ENCODE assay signal across 8 cellular contexts in genomic region chr19:17109962-17110598, GRCh38. TPM values are rescaled to one million over a fixed set of nuclear protein-coding genes. Genes with fewer than 3 reads are reported as not detected.
DNase-seq lines count a peak whose midpoint lies in the region; ATAC-seq and TF ChIP-seq lines count a peak whose summit lies in the region.

No MANE protein-coding gene starts in this region.

- peaks cover 31 to 71% (median 40%) of the 10 kb centered on the region in 3 donors for H3K4me1 Mint-ChIP-seq in CD8-positive, alpha-beta memory T cell
- peaks cover 34% of the 10 kb centered on the region for H3K4me1 Mint-ChIP-seq in GM23338
- peaks cover 46% of the 10 kb centered on the region for H3K4me1 Mint-ChIP-seq in activated CD8-positive, alpha-beta T cell treated with anti-CD3 and anti-CD28 coated beads for 36 hours (ENCODE audit: low read depth)

- H3K27me3 Mint-ChIP-seq in CD8-positive, alpha-beta memory T cell = no peaks in the 10 kb centered on the region
- H3K27me3 Mint-ChIP-seq in GM23338 (ENCODE audit: insufficient read depth, low read depth, poor library complexity) = peaks cover 11% of the 10 kb centered on the region
- no peaks in the 10 kb centered on the region for H3K27me3 Mint-ChIP-seq in activated CD8-positive, alpha-beta T cell treated with anti-CD3 and anti-CD28 coated beads for 36 hours

- peaks cover 16% of the 10 kb centered on the region for H3K36me3 ChIP-seq in CD8-positive, alpha-beta memory T cell (ENCODE audit: insufficient read depth, low read length)
- 0 out of 2 replicates have a peak, but pooled peaks cover 3% of the 10 kb centered on the region for H3K36me3 ChIP-seq in GM23338 (ENCODE audit: insufficient read depth)

- H3K9me3 Mint-ChIP-seq in CD8-positive, alpha-beta memory T cell = no peaks in the 10 kb centered on the region
- H3K9me3 Mint-ChIP-seq in GM23338 = no peaks in the 10 kb centered on the region; the same call in 2 of the 3 replicates
- no peaks in the 10 kb centered on the region for H3K9me3 Mint-ChIP-seq in activated CD8-positive, alpha-beta T cell treated with anti-CD3 and anti-CD28 coated beads for 36 hours

- peaks cover 8% of the 10 kb centered on the region for H3F3A ChIP-seq in GM23338 (replicated peaks; ENCODE audit: low read depth)

- DNase-seq in CD8-positive, alpha-beta memory T cell = peak in 2 of 5 donors; percentile 13 to 20
- DNase-seq in GM23338 (ENCODE audit: low spot score) (no peak), midbrain (lab: John Stamatoyannopoulos, UW) (peak; percentile 39), amniotic stem cell (lab: John Stamatoyannopoulos, UW) (no peak), superior temporal gyrus (ENCODE audit: extremely low spot score) (no peak)
- DNase-seq in activated CD8-positive, alpha-beta T cell treated with anti-CD3 and anti-CD28 coated beads for 36 hours = peak; percentile 58

- peaks cover 0 to 81% (median 8%) of the 10 kb centered on the region in 3 donors for H3K36me3 Mint-ChIP-seq in CD8-positive, alpha-beta memory T cell
- peaks cover 16% of the 10 kb centered on the region for H3K36me3 Mint-ChIP-seq in GM23338 (ENCODE audit: low read depth)
- H3K36me3 Mint-ChIP-seq in activated CD8-positive, alpha-beta T cell treated with anti-CD3 and anti-CD28 coated beads for 36 hours (ENCODE audit: low read depth) = peaks cover 31% of the 10 kb centered on the region

- peaks cover under 1% of the 10 kb centered on the region; the same call in 1 of the 2 replicates for H4K20me1 ChIP-seq in GM23338 (replicated peaks; ENCODE audit: insufficient read depth)

- no peaks in the 10 kb centered on the region for H3K27me3 ChIP-seq in CD8-positive, alpha-beta memory T cell (ENCODE audit: insufficient read depth, low read length, poor library complexity, severe bottlenecking)
- no peaks in the 10 kb centered on the region for H3K27me3 ChIP-seq in GM23338 (ENCODE audit: insufficient read depth)

- H3K4me1 ChIP-seq in CD8-positive, alpha-beta memory T cell (ENCODE audit: insufficient read depth, low read length) = peaks cover 11% of the 10 kb centered on the region
- peaks cover 21% of the 10 kb centered on the region for H3K4me1 ChIP-seq in GM23338 (ENCODE audit: insufficient read depth)

- H3K79me2 ChIP-seq in GM23338 (replicated peaks; ENCODE audit: insufficient read depth) = peaks cover 18% of the 10 kb centered on the region

- H3K4me3 Mint-ChIP-seq in CD8-positive, alpha-beta memory T cell = peak overlapping the region in 3 of 7 donors; percentile 22 to 57 (median 29)
- no peak overlapping the region for H3K4me3 Mint-ChIP-seq in GM23338
- H3K4me3 Mint-ChIP-seq in activated CD8-positive, alpha-beta T cell treated with anti-CD3 and anti-CD28 coated beads for 36 hours = no peak overlapping the region

- POLR2A ChIA-PET in CD8-positive, alpha-beta memory T cell (lab: Charles Lee) = interaction anchor here (0.5 kb wide), 1 partner anchor 11 kb away, joined by 4 read pairs; no protein-coding TSS in a partner anchor
- POLR2A ChIA-PET in activated CD8-positive, alpha-beta T cell treated with anti-CD3 and anti-CD28 coated beads for 36 hours (lab: Charles Lee) = interaction anchor here (1.8 to 2.0 kb wide), 2 partner anchors 13 to 16 kb away, joined by 4 to 7 read pairs; no protein-coding TSS in a partner anchor

- ATAC-seq in GM23338 (no peak), GM21367 (IDR thresholded peaks at IDR 0.05; ENCODE audit: unreplicated experiment) (no peak), GM18519 (IDR thresholded peaks at IDR 0.05; ENCODE audit: low FRiP score, unreplicated experiment) (no peak)
- ATAC-seq in activated CD8-positive, alpha-beta T cell treated with anti-CD3 and anti-CD28 coated beads for 36 hours = peak; percentile 56

- no peak overlapping the region for H3K4me2 ChIP-seq in GM23338

- peak overlapping the region in 7 of 8 donors; percentile 11 to 96 (median 75) for H3K27ac Mint-ChIP-seq in CD8-positive, alpha-beta memory T cell
- H3K27ac Mint-ChIP-seq in GM23338 = 0 out of 2 replicates have a peak overlapping the region, but pooled peaks have one; percentile 16
- peak overlapping the region; percentile 22 for H3K27ac Mint-ChIP-seq in activated CD8-positive, alpha-beta T cell treated with anti-CD3 and anti-CD28 coated beads for 36 hours

- H3K9me3 ChIP-seq in CD8-positive, alpha-beta memory T cell (ENCODE audit: low read length) = no peaks in the 10 kb centered on the region

- H3K4me3 ChIP-seq in CD8-positive, alpha-beta memory T cell (ENCODE audit: low read length) = no peak overlapping the region
- no peak overlapping the region for H3K4me3 ChIP-seq in GM23338

- H3K9me2 ChIP-seq in GM23338 (ENCODE audit: insufficient read depth) = no peaks in the 10 kb centered on the region

- CTCF ChIA-PET in CD8-positive, alpha-beta memory T cell (lab: Charles Lee) = interaction anchor here (1.0 kb wide), 1 partner anchor 127 kb away, joined by 3 read pairs; no protein-coding TSS in a partner anchor
- CTCF ChIA-PET in activated CD8-positive, alpha-beta T cell treated with anti-CD3 and anti-CD28 coated beads for 36 hours (lab: Charles Lee) = interaction anchor here (1.0 kb wide), 1 partner anchor 42 kb away, joined by 3 read pairs; no protein-coding TSS in a partner anchor

- TF ChIP-seq CTCF in GM23338 (conservative IDR thresholded peaks at IDR 0.05; ENCODE audit: low read depth in 2 of 2) = no peak
- TF ChIP-seq CTCF in activated CD8-positive, alpha-beta T cell treated with anti-CD3 and anti-CD28 coated beads for 36 hours (IDR thresholded peaks at IDR 0.05) = no peak

- H3K27ac ChIP-seq in CD8-positive, alpha-beta memory T cell (ENCODE audit: low read depth, low read length) = no peak overlapping the region
- H3K27ac ChIP-seq in GM23338 (ENCODE audit: low read depth) = 0 out of 2 replicates have a peak overlapping the region, but pooled peaks have one; percentile 50

- H2AFZ ChIP-seq in GM23338 = no peak overlapping the region

- intact Hi-C loops in activated CD8-positive, alpha-beta T cell treated with anti-CD3 and anti-CD28 coated beads for 36 hours (cut with micrococcal nuclease) = no loop called here

TF ChIP-seq in GM23338, 12 proteins besides CTCF, POLR2A, EP300 and RAD21 (continues in another document):
- TF ChIP-seq JUNB (IDR thresholded peaks at IDR 0.05; ENCODE audit: unreplicated experiment) (no peak), POLR2AphosphoS5 (IDR thresholded peaks at IDR 0.05; ENCODE audit: low read depth) (no peak)

RNA-seq across cellular contexts. Expression of gene MYO9B, which starts 34.5 kb away (rescaled TPM):
- 100 to 1,000 TPM; 104 to 108 TPM for total RNA-seq in CD8-positive, alpha-beta memory T cell
- polyA plus RNA-seq in CD8-positive, alpha-beta memory T cell = 24.9 TPM
- 61.3 and 65.6 TPM in 2 replicates for total RNA-seq in GM23338 (2014; rRNA removed; shearing (Covaris generic))
- 28.7 and 29.0 TPM in 2 replicates for polyA plus RNA-seq in GM23338 (2016; fragmentation: Nextera tagmentation; extraction: Ambion mirVana)
- total RNA-seq in activated CD8-positive, alpha-beta T cell treated with anti-CD3 and anti-CD28 coated beads for 36 hours = 100 to 1,000 TPM; 111 to 112 TPM

RNA-seq across cellular contexts. Expression of gene HAUS8, which starts 34.8 kb away (rescaled TPM):
- total RNA-seq in CD8-positive, alpha-beta memory T cell = 10 to 100 TPM; 33.4 to 36.4 TPM
- polyA plus RNA-seq in CD8-positive, alpha-beta memory T cell = 9.7 TPM
- 10.6 and 11.1 TPM in 2 replicates for total RNA-seq in GM23338 (2014; rRNA removed; shearing (Covaris generic))
- 33.3 and 35.5 TPM in 2 replicates for polyA plus RNA-seq in GM23338 (2016; fragmentation: Nextera tagmentation; extraction: Ambion mirVana)
- total RNA-seq in activated CD8-positive, alpha-beta T cell treated with anti-CD3 and anti-CD28 coated beads for 36 hours = 10 to 100 TPM; 40.7 to 41.9 TPM

Comparison
In these comparisons a context has a peak if more than half of its experiments do, and no peak if none do; other contexts are left out.
1. DNase-seq: peak in activated CD8-positive, alpha-beta T cell treated with anti-CD3 and anti-CD28 coated beads for 36 hours (single experiment) and midbrain (single experiment); none in GM23338 (single experiment), amniotic stem cell (single experiment) and superior temporal gyrus (single experiment).
2. H3K27ac Mint-ChIP-seq: peak in every context shown above with its lines; median percentile 75 in CD8-positive, alpha-beta memory T cell; 22 in activated CD8-positive, alpha-beta T cell treated with anti-CD3 and anti-CD28 coated beads for 36 hours; 16 in GM23338.